9 cellular contexts compared by ENCODE assay signal in genomic region chr3:115217678-115218451, GRCh38.
DNase-seq lines count a peak whose midpoint lies in the region; ATAC-seq, FAIRE-seq and TF ChIP-seq lines count a peak whose summit lies in the region.
"Had no signal": no experiment of that assay in that cellular context is flagged by ENCODE, and none has a peak within 500 bp of the region (broad histone marks: within the 10 kb centered on the region; RNA-seq: fewer than 3 reads in every experiment).

No MANE protein-coding gene starts in this region.

- no peak overlapping the region for H3K27ac Mint-ChIP-seq in activated naive CD8-positive, alpha-beta T cell treated with anti-CD3 and anti-CD28 coated beads, Interleukin-2, amount 50 U/mL, for 24 hours
- H3K27ac Mint-ChIP-seq: activated naive CD4-positive, alpha-beta T cell treated with anti-CD3 and anti-CD28 coated beads, Interleukin-2, amount 50 U/mL, for 24 hours had no signal

- H3K9me3 Mint-ChIP-seq in activated naive CD8-positive, alpha-beta T cell treated with anti-CD3 and anti-CD28 coated beads, Interleukin-2, amount 50 U/mL, for 24 hours, result no peaks in the 10 kb centered on the region
- H3K9me3 Mint-ChIP-seq: activated naive CD4-positive, alpha-beta T cell treated with anti-CD3 and anti-CD28 coated beads, Interleukin-2, amount 50 U/mL, for 24 hours had no signal

- peak; percentile 90 for FAIRE-seq in G401.6 (lab: Jason Lieb, UNC)

- H3K4me3 Mint-ChIP-seq in activated naive CD8-positive, alpha-beta T cell treated with anti-CD3 and anti-CD28 coated beads, Interleukin-2, amount 50 U/mL, for 24 hours, result no peak overlapping the region
- H3K4me3 Mint-ChIP-seq: activated naive CD4-positive, alpha-beta T cell treated with anti-CD3 and anti-CD28 coated beads, Interleukin-2, amount 50 U/mL, for 24 hours had no signal

- H3K4me1 Mint-ChIP-seq in activated naive CD8-positive, alpha-beta T cell treated with anti-CD3 and anti-CD28 coated beads, Interleukin-2, amount 50 U/mL, for 24 hours, result no peaks in the 10 kb centered on the region
- H3K4me1 Mint-ChIP-seq: activated naive CD4-positive, alpha-beta T cell treated with anti-CD3 and anti-CD28 coated beads, Interleukin-2, amount 50 U/mL, for 24 hours had no signal

- no peaks in the 10 kb centered on the region for H3K36me3 Mint-ChIP-seq in activated naive CD8-positive, alpha-beta T cell treated with anti-CD3 and anti-CD28 coated beads, Interleukin-2, amount 50 U/mL, for 24 hours (ENCODE audit: low read depth)

- peak; percentile 67 for DNase-seq in NCI-H2196 treated with DMSO at 0.1 percent for 48 hours (lab: John Stamatoyannopoulos, UW; ENCODE audit: unreplicated experiment)
- peak; percentile 17 for DNase-seq in activated naive CD8-positive, alpha-beta T cell treated with anti-CD3 and anti-CD28 coated beads, Interleukin-2, amount 50 U/mL, for 24 hours
- DNase-seq in left cardiac atrium, result peak; percentile 32
- DNase-seq in retinal pigment epithelial cell (ENCODE audit: low read depth), result peak; percentile 22
- DNase-seq in lower leg skin (ENCODE audit: low spot score in 2 of 2), result no peak

- TF ChIP-seq CTCF in retinal pigment epithelial cell (conservative IDR thresholded peaks at IDR 0.05; ENCODE audit: low read depth, low read length) (peak; percentile 74), lower leg skin (IDR thresholded peaks at IDR 0.05) (no peak)

- peaks cover 2% of the 10 kb centered on the region for H3K27me3 Mint-ChIP-seq in activated naive CD8-positive, alpha-beta T cell treated with anti-CD3 and anti-CD28 coated beads, Interleukin-2, amount 50 U/mL, for 24 hours

- no peak for TF ChIP-seq POLR2A in lower leg skin (IDR thresholded peaks at IDR 0.05)

- intact Hi-C loops in left cardiac atrium (cut with DNase I), result loop anchor here (1.0 to 10.0 kb wide), 5 partner anchors 357 to 599 kb away; no protein-coding TSS in a partner anchor
- intact Hi-C loops in lower leg skin (cut with DNase I; ENCODE audit: low total_unique reads), result no loop called here

- H3K4me3 ChIP-seq in retinal pigment epithelial cell (ENCODE audit: low read length), result no peak overlapping the region
- no peak overlapping the region for H3K4me3 ChIP-seq in lower leg skin (ENCODE audit: low read depth, poor library complexity, severe bottlenecking)

- 25 to 33% methylated on average over 7 of the region's 7 CpGs for WGBS in lower leg skin, 2 donors

- peak; percentile 49 for ATAC-seq in HG02870 (IDR thresholded peaks at IDR 0.05; ENCODE audit: unreplicated experiment)
- ATAC-seq in activated naive CD8-positive, alpha-beta T cell treated with anti-CD3 and anti-CD28 coated beads, Interleukin-2, amount 50 U/mL, for 24 hours, result no peak
- ATAC-seq in left cardiac atrium, result peak; percentile 79 to 82
- no peak for ATAC-seq in GM18519 (IDR thresholded peaks at IDR 0.05; ENCODE audit: low FRiP score, unreplicated experiment)

Comparison
In these comparisons a context has a peak if more than half of its experiments do, and no peak if none do; other contexts are left out.
1. ATAC-seq: peak in HG02870 (single experiment) and left cardiac atrium (2 of 2); none in activated naive CD8-positive, alpha-beta T cell treated with anti-CD3 and anti-CD28 coated beads, Interleukin-2, amount 50 U/mL, for 24 hours (single experiment) and GM18519 (single experiment).
2. DNase-seq: peak in NCI-H2196 treated with DMSO at 0.1 percent for 48 hours (single experiment), activated naive CD8-positive, alpha-beta T cell treated with anti-CD3 and anti-CD28 coated beads, Interleukin-2, amount 50 U/mL, for 24 hours (single experiment), left cardiac atrium (single experiment) and retinal pigment epithelial cell (single experiment); none in lower leg skin (0 of 2).